11 cellular contexts compared by ENCODE assay signal in the genomic region with DNA sequence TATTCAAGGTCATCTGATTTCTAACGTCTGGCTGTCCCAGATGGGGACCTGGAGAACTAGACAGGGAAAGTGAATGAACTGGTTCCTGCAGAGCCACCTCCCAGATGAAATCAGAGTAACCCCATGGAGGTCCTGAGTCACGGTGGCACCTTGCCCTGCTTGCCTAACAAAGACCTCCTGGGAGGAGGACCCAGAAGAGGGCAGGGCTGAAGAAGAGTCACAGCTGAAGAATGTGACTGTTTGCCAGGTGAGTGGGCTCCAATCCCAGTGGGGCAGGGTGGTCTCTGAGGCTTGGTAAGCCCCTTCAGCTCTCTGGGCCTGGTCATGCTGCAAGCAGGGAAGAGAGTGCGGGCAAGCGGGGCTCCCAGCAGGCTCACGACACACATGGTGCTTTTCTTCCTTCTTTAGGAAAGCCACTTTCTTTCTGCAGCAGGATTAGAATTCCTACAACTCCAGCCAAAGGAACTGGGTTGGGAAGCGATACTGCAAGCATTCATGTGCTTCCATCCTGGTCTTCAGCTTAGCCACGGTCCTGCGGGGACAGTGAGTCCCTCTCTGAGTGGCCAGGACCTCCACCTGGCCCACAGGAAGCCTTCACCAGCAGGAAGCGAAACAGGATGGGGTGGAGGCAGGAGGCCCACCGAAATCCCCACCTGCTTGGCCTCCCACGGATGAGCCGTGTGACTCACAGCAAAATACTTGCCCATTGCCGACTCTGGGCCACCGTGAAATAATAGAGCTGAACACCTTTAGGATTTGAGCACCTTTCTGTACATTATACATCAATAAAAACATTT. TPM values are rescaled to one million over a fixed set of nuclear protein-coding genes. Genes with fewer than 3 reads are reported as not detected.
DNase-seq lines count a peak whose midpoint lies in the region; ATAC-seq and TF ChIP-seq lines count a peak whose summit lies in the region.
"Had no signal": no experiment of that assay in that cellular context is flagged by ENCODE, and none has a peak within 500 bp of the region (broad histone marks: within the 10 kb centered on the region; RNA-seq: fewer than 3 reads in every experiment).

No MANE protein-coding gene starts in this region.

- no peak overlapping the region for H3K4me3 Mint-ChIP-seq in Calu3 (ENCODE audit: low read depth, unreplicated experiment)
- no peak overlapping the region for H3K4me3 Mint-ChIP-seq in activated T-helper 17 cell treated with anti-CD3 and anti-CD28 coated beads, Interleukin-2, amount 50 U/mL, for 72 hours

- H3K4me1 Mint-ChIP-seq in Calu3 (ENCODE audit: low read depth, unreplicated experiment) = peaks cover 30% of the 10 kb centered on the region
- no peaks in the 10 kb centered on the region for H3K4me1 Mint-ChIP-seq in activated T-helper 17 cell treated with anti-CD3 and anti-CD28 coated beads, Interleukin-2, amount 50 U/mL, for 72 hours

- H3K9me3 Mint-ChIP-seq in Calu3 (ENCODE audit: low read depth, unreplicated experiment) = no peaks in the 10 kb centered on the region
- no peaks in the 10 kb centered on the region for H3K9me3 Mint-ChIP-seq in activated T-helper 17 cell treated with anti-CD3 and anti-CD28 coated beads, Interleukin-2, amount 50 U/mL, for 72 hours
- H3K9me3 Mint-ChIP-seq: activated T-helper 2 cell treated with anti-CD3 and anti-CD28 coated beads, Interferon-gamma antibody, Interleukin-2, Interleukin-4, amounts not matched to agents 10 μg/mL and 5 μg/mL and 100 μg/mL, durations not matched to agents 14 hours and 24 hours and 36 hours had no signal

- peaks cover 12% of the 10 kb centered on the region for H3K36me3 Mint-ChIP-seq in Calu3 (ENCODE audit: insufficient read depth, unreplicated experiment)
- no peaks in the 10 kb centered on the region for H3K36me3 Mint-ChIP-seq in activated T-helper 17 cell treated with anti-CD3 and anti-CD28 coated beads, Interleukin-2, amount 50 U/mL, for 72 hours (ENCODE audit: low read depth)

- peaks cover 4% of the 10 kb centered on the region for H3K27me3 Mint-ChIP-seq in Calu3 (ENCODE audit: unreplicated experiment)
- H3K27me3 Mint-ChIP-seq in activated T-helper 17 cell treated with anti-CD3 and anti-CD28 coated beads, Interleukin-2, amount 50 U/mL, for 72 hours = peaks cover 8% of the 10 kb centered on the region

- TF ChIP-seq CTCF in Calu3 (IDR thresholded peaks at IDR 0.05; ENCODE audit: unreplicated experiment) = no peak
- no peak for TF ChIP-seq CTCF in kidney epithelial cell (IDR thresholded peaks at IDR 0.05; ENCODE audit: insufficient read depth, low read length, poor library complexity, severe bottlenecking)

- no peaks in the 10 kb centered on the region for H3K36me3 ChIP-seq in kidney epithelial cell (ENCODE audit: control insufficient read depth, insufficient read depth, low read length)
- H3K36me3 ChIP-seq: pancreas had no signal

- intact Hi-C loops in Calu3 (cut with micrococcal nuclease; ENCODE audit: unreplicated experiment) = no loop called here

- DNase-seq in Calu3 (peak; percentile 75), kidney epithelial cell (ENCODE audit: low read depth) (peak; percentile 28), dedifferentiated amniotic fluid mesenchymal stem cell (ENCODE audit: extremely low spot score) (no peak), pons (ENCODE audit: low spot score) (no peak), DMS153 treated with DMSO at 0.1 percent for 48 hours (lab: John Stamatoyannopoulos, UW; ENCODE audit: unreplicated experiment) (no peak)
- DNase-seq: Caco-2, pancreas had no signal

- H3K27me3 ChIP-seq in kidney epithelial cell (ENCODE audit: control insufficient read depth, insufficient read depth, low read length) = peaks cover 7% of the 10 kb centered on the region
- H3K27me3 ChIP-seq: pancreas had no signal

- peak; percentile 40 for ATAC-seq in HG02798 (IDR thresholded peaks at IDR 0.05; ENCODE audit: poor library complexity, unreplicated experiment)
- peak; percentile 41 for ATAC-seq in activated T-helper 17 cell treated with anti-CD3 and anti-CD28 coated beads, Interleukin-2, amount 50 U/mL, for 72 hours (replicated peaks)
- no peak for ATAC-seq in HG03196 (IDR thresholded peaks at IDR 0.05; ENCODE audit: unreplicated experiment)

- no TSS peak for BruUV-seq in Calu3 (replicated peaks; lab: Mats Ljungman, UMichigan)

- no peak overlapping the region for H3K4me3 ChIP-seq in kidney epithelial cell (ENCODE audit: low read depth, low read length)
- H3K4me3 ChIP-seq: pancreas had no signal

- CTCF ChIA-PET in Calu3 (lab: Charles Lee) = interaction anchor here (0.6 to 0.7 kb wide), 2 partner anchors 13 to 279 kb away, joined by 3 read pairs; no protein-coding TSS in a partner anchor

- peak overlapping the region; percentile 47 for H3K27ac Mint-ChIP-seq in Calu3 (ENCODE audit: unreplicated experiment)
- H3K27ac Mint-ChIP-seq in activated T-helper 17 cell treated with anti-CD3 and anti-CD28 coated beads, Interleukin-2, amount 50 U/mL, for 72 hours = no peak overlapping the region
- H3K27ac Mint-ChIP-seq: activated T-helper 2 cell treated with anti-CD3 and anti-CD28 coated beads, Interferon-gamma antibody, Interleukin-2, Interleukin-4, amounts not matched to agents 10 μg/mL and 5 μg/mL and 100 μg/mL, durations not matched to agents 14 hours and 24 hours and 36 hours had no signal

RNA-seq across cellular contexts. Expression of gene C16orf74, which starts 4.3 kb away (rescaled TPM):
- total RNA-seq in Calu3 (2022) = 2.2 and 3.4 TPM in 2 replicates
- under 1 TPM in 1 of 2 donors, not detected in 1; 0.35 TPM for total RNA-seq in activated T-helper 17 cell treated with anti-CD3 and anti-CD28 coated beads, Interleukin-2, amount 50 U/mL, for 72 hours
- 11.6 and 13.6 TPM in 2 replicates for total RNA-seq in kidney epithelial cell
- total RNA-seq: activated T-helper 2 cell treated with anti-CD3 and anti-CD28 coated beads, Interferon-gamma antibody, Interleukin-2, Interleukin-4, amounts not matched to agents 10 μg/mL and 5 μg/mL and 100 μg/mL, durations not matched to agents 14 hours and 24 hours and 36 hours had no signal

RNA-seq across cellular contexts. Expression of gene EMC8, which starts 52.7 kb away (rescaled TPM):
- total RNA-seq in Calu3 (2022) = 61.5 and 62.7 TPM in 2 replicates
- 10 to 100 TPM; 17.4 to 42.7 TPM for total RNA-seq in activated T-helper 17 cell treated with anti-CD3 and anti-CD28 coated beads, Interleukin-2, amount 50 U/mL, for 72 hours
- 51.8 and 60.7 TPM in 2 replicates for total RNA-seq in kidney epithelial cell

RNA-seq across cellular contexts. Expression of gene COX4I1, which starts 52.9 kb away (rescaled TPM):
- 609 and 639 TPM in 2 replicates for total RNA-seq in Calu3 (2022)
- total RNA-seq in activated T-helper 17 cell treated with anti-CD3 and anti-CD28 coated beads, Interleukin-2, amount 50 U/mL, for 72 hours = 100 to 1,000 TPM; 415 to 467 TPM
- 720 and 850 TPM in 2 replicates for total RNA-seq in kidney epithelial cell

RNA-seq across cellular contexts. Expression of gene GINS2, which starts 57.9 kb away (rescaled TPM):
- total RNA-seq in Calu3 (2022) = 19.7 and 25.2 TPM in 2 replicates
- 10 to 100 TPM; 39.1 to 64.2 TPM for total RNA-seq in activated T-helper 17 cell treated with anti-CD3 and anti-CD28 coated beads, Interleukin-2, amount 50 U/mL, for 72 hours
- 5.8 and 6.5 TPM in 2 replicates for total RNA-seq in kidney epithelial cell

Comparison
In these comparisons a context has a peak if more than half of its experiments do, and no peak if none do; other contexts are left out.
1. DNase-seq: peak in Calu3 (single experiment) and kidney epithelial cell (single experiment); none in dedifferentiated amniotic fluid mesenchymal stem cell (single experiment), pons (single experiment) and DMS153 treated with DMSO at 0.1 percent for 48 hours (single experiment).